Comparison of ENCODE assay signal across 10 cellular contexts in genomic region chr17:60743812-60744211, GRCh38.
DNase-seq lines count a peak whose midpoint lies in the region; ATAC-seq and TF ChIP-seq lines count a peak whose summit lies in the region.
"Had no signal": no experiment of that assay in that cellular context is flagged by ENCODE, and none has a peak within 500 bp of the region (broad histone marks: within the 10 kb centered on the region; RNA-seq: fewer than 3 reads in every experiment).

No MANE protein-coding gene starts in this region.

- CTCF ChIA-PET in CD8-positive, alpha-beta memory T cell (lab: Charles Lee): interaction anchor here (0.8 to 1.7 kb wide), 2 partner anchors 615 to 659 kb away, joined by 3 to 4 read pairs; no protein-coding TSS in a partner anchor
- CTCF ChIA-PET in T-cell (lab: Charles Lee): interaction anchor here in 1 of 2 donors (0.5 kb wide), 1 partner anchor 16 kb away, joined by 3 read pairs; no protein-coding TSS in a partner anchor

- H3K4me1 Mint-ChIP-seq in CD8-positive, alpha-beta memory T cell: peaks cover 2 to 6% (median 6%) of the 10 kb centered on the region in 3 donors
- H3K4me1 Mint-ChIP-seq in T-cell: peaks cover 0 to 5% (median 3%) of the 10 kb centered on the region in 3 donors

- H3K27ac ChIP-seq in right cardiac atrium (ENCODE audit: low read length): no peak overlapping the region
- peak overlapping the region in 3 of 10 donors; percentile 2 to 38 (median 20) for H3K27ac ChIP-seq in heart right ventricle
- H3K27ac ChIP-seq in cingulate gyrus (ENCODE audit: low read depth, low read length): peak overlapping the region; percentile 21
- no peak overlapping the region for H3K27ac ChIP-seq in CD8-positive, alpha-beta memory T cell (ENCODE audit: low read depth, low read length)
- H3K27ac ChIP-seq: BLaER1 had no signal

- H3K4me1 ChIP-seq in right cardiac atrium (ENCODE audit: control insufficient read depth, insufficient read depth, low read length) (no peaks in the 10 kb centered on the region), heart right ventricle (peaks cover 0 to 10% (median 0%) of the 10 kb centered on the region in 9 donors)
- no peaks in the 10 kb centered on the region for H3K4me1 ChIP-seq in CD8-positive, alpha-beta memory T cell (ENCODE audit: insufficient read depth, low read length)
- H3K4me1 ChIP-seq: BLaER1 had no signal

- no peak overlapping the region for H3K4me3 Mint-ChIP-seq in CD8-positive, alpha-beta memory T cell
- H3K4me3 Mint-ChIP-seq in T-cell: no peak overlapping the region

- no peak for ATAC-seq in right cardiac atrium
- no peak for ATAC-seq in heart right ventricle
- no peak for ATAC-seq in GM18909 (IDR thresholded peaks at IDR 0.05; ENCODE audit: poor library complexity, unreplicated experiment)
- no peak for ATAC-seq in T-cell (replicated peaks in 1 of 4)

- peaks cover 0 to 10% (median 0%) of the 10 kb centered on the region in 9 donors for H3K36me3 ChIP-seq in heart right ventricle
- H3K36me3 ChIP-seq in CD8-positive, alpha-beta memory T cell (ENCODE audit: insufficient read depth, low read length): no peaks in the 10 kb centered on the region
- H3K36me3 ChIP-seq: BLaER1 had no signal

- H3K9me3 ChIP-seq in right cardiac atrium (ENCODE audit: control insufficient read depth, low read length) (no peaks in the 10 kb centered on the region), heart right ventricle (peaks cover 0 to 10% (median 0%) of the 10 kb centered on the region in 11 donors)
- no peaks in the 10 kb centered on the region for H3K9me3 ChIP-seq in CD8-positive, alpha-beta memory T cell (ENCODE audit: low read length)
- H3K9me3 ChIP-seq: BLaER1 had no signal

- intact Hi-C loops in right cardiac atrium (cut with DNase I): no loop called here
- intact Hi-C loops in heart right ventricle (cut with DNase I): no loop called here

- no peaks in the 10 kb centered on the region for H3K27me3 Mint-ChIP-seq in CD8-positive, alpha-beta memory T cell
- H3K27me3 Mint-ChIP-seq in T-cell: no peaks in the 10 kb centered on the region

- H3K9me3 Mint-ChIP-seq in CD8-positive, alpha-beta memory T cell: no peaks in the 10 kb centered on the region
- no peaks in the 10 kb centered on the region for H3K9me3 Mint-ChIP-seq in T-cell

- peak overlapping the region; percentile 10 for H3K4me3 ChIP-seq in right cardiac atrium (ENCODE audit: low read length)
- H3K4me3 ChIP-seq in heart right ventricle: peak overlapping the region in 2 of 10 donors; percentile 3 to 6
- no peak overlapping the region for H3K4me3 ChIP-seq in CD8-positive, alpha-beta memory T cell (ENCODE audit: low read length)
- H3K4me3 ChIP-seq: BLaER1 had no signal

- H3K27ac Mint-ChIP-seq in CD8-positive, alpha-beta memory T cell: no peak overlapping the region
- H3K27ac Mint-ChIP-seq in T-cell: no peak overlapping the region

- peaks cover 0 to 15% (median 8%) of the 10 kb centered on the region in 3 donors for H3K36me3 Mint-ChIP-seq in CD8-positive, alpha-beta memory T cell
- peaks cover 28% of the 10 kb centered on the region for H3K36me3 Mint-ChIP-seq in T-cell

- H3K27me3 ChIP-seq in right cardiac atrium (ENCODE audit: control insufficient read depth, insufficient read depth) (no peaks in the 10 kb centered on the region), heart right ventricle (no peaks in the 10 kb centered on the region)
- no peaks in the 10 kb centered on the region for H3K27me3 ChIP-seq in CD8-positive, alpha-beta memory T cell (ENCODE audit: insufficient read depth, low read length, poor library complexity, severe bottlenecking)
- H3K27me3 ChIP-seq: BLaER1 had no signal

- no peak for DNase-seq in right cardiac atrium
- DNase-seq in heart right ventricle: no peak
- peak; percentile 85 for DNase-seq in medulla oblongata (ENCODE audit: extremely low spot score)
- DNase-seq in CD8-positive, alpha-beta memory T cell: no peak
- DNase-seq in T-cell: no peak
- DNase-seq in stimulated activated CD4-positive, alpha-beta T cell treated with anti-CD3 and anti-CD28 coated beads, Interleukin-4, amount 100 ng/mL, for 24 hours: no peak
- DNase-seq: activated T-cell treated with anti-CD3 and anti-CD28 coated beads for 4 hours had no signal

- TF ChIP-seq CTCF in heart right ventricle (IDR thresholded peaks at IDR 0.05): no peak

- POLR2A ChIA-PET in CD8-positive, alpha-beta memory T cell (lab: Charles Lee): interaction anchor here (0.6 kb wide), 1 partner anchor 396 kb away, joined by 4 read pairs; no protein-coding TSS in a partner anchor
- POLR2A ChIA-PET in T-cell (lab: Charles Lee): no interaction called here

- 39% methylated on average over 5 of the region's 5 CpGs for WGBS in right cardiac atrium
- 49 to 62% methylated on average over 5 of the region's 5 CpGs for WGBS in heart right ventricle, 2 donors
